Comparison of ENCODE assay signal across 22 cellular contexts in genomic region chr5:172042183-172042582, GRCh38. TPM values are rescaled to one million over a fixed set of nuclear protein-coding genes. Genes with fewer than 3 reads are reported as not detected.
DNase-seq lines count a peak whose midpoint lies in the region; TF ChIP-seq lines count a peak whose summit lies in the region.
"Had no signal": no experiment of that assay in that cellular context is flagged by ENCODE, and none has a peak within 500 bp of the region (broad histone marks: within the 10 kb centered on the region; RNA-seq: fewer than 3 reads in every experiment).

No MANE protein-coding gene starts in this region.

- H3K9me3 ChIP-seq in HEK293 (ENCODE audit: control insufficient read depth, insufficient read depth, low read depth, low read length) (no peaks in the 10 kb centered on the region), spleen (no peaks in the 10 kb centered on the region)
- H3K9me3 ChIP-seq: BE2C had no signal

- H3K27me3 Mint-ChIP-seq in activated naive CD4-positive, alpha-beta T cell treated with anti-CD3 and anti-CD28 coated beads, Interleukin-2, amount 10 ng/mL, durations not matched to agents 7 days and 5 days = peaks cover 3% of the 10 kb centered on the region
- H3K27me3 Mint-ChIP-seq in dendritic cell treated with granulocyte-macrophage colony-stimulating factor and Interleukin-4, amounts not matched to agents 40 ng/mL and 50 ng/mL, for 4 days = no peaks in the 10 kb centered on the region

- peaks cover 35% of the 10 kb centered on the region for H3K36me3 Mint-ChIP-seq in activated naive CD4-positive, alpha-beta T cell treated with anti-CD3 and anti-CD28 coated beads, Interleukin-2, amount 10 ng/mL, durations not matched to agents 7 days and 5 days
- H3K36me3 Mint-ChIP-seq in dendritic cell treated with granulocyte-macrophage colony-stimulating factor and Interleukin-4, amounts not matched to agents 40 ng/mL and 50 ng/mL, for 4 days (ENCODE audit: low read depth) = peaks cover 51% of the 10 kb centered on the region

- peak overlapping the region; percentile 60 for H3K27ac Mint-ChIP-seq in activated naive CD4-positive, alpha-beta T cell treated with anti-CD3 and anti-CD28 coated beads, Interleukin-2, amount 10 ng/mL, durations not matched to agents 7 days and 5 days
- H3K27ac Mint-ChIP-seq in dendritic cell treated with granulocyte-macrophage colony-stimulating factor and Interleukin-4, amounts not matched to agents 40 ng/mL and 50 ng/mL, for 4 days = peak overlapping the region; percentile 25

- WGBS in spleen, 5 donors = 90 to 94% (median 91%) methylated on average over 13 of the region's 13 CpGs

- no peaks in the 10 kb centered on the region for H3K4me1 Mint-ChIP-seq in activated naive CD4-positive, alpha-beta T cell treated with anti-CD3 and anti-CD28 coated beads, Interleukin-2, amount 10 ng/mL, durations not matched to agents 7 days and 5 days
- H3K4me1 Mint-ChIP-seq in dendritic cell treated with granulocyte-macrophage colony-stimulating factor and Interleukin-4, amounts not matched to agents 40 ng/mL and 50 ng/mL, for 4 days (ENCODE audit: low read depth) = peaks cover 34% of the 10 kb centered on the region

- intact Hi-C loops in dendritic cell treated with granulocyte-macrophage colony-stimulating factor and Interleukin-4, amounts not matched to agents 40 ng/mL and 50 ng/mL, for 4 days (cut with micrococcal nuclease) = no loop called here
- intact Hi-C loops in spleen (cut with DNase I; ENCODE audit: low total_unique reads) = loop anchor here (5.0 kb wide), 1 partner anchor 130 kb away; no protein-coding TSS in a partner anchor

- H3K4me3 ChIP-seq in HEK293 (ENCODE audit: low read depth, low read length) = no peak overlapping the region
- H3K4me3 ChIP-seq in spleen = no peak overlapping the region
- H3K4me3 ChIP-seq: K562, SK-N-MC had no signal

- no peaks in the 10 kb centered on the region; a peak in 1 of 3 replicates for H3K36me3 ChIP-seq in HEK293 (ENCODE audit: control insufficient read depth in 2 of 2, insufficient read depth in 1 of 2, low read length in 2 of 2)
- peaks cover 0 to 51% (median 34%) of the 10 kb centered on the region in 6 donors for H3K36me3 ChIP-seq in spleen
- H3K36me3 ChIP-seq: BE2C had no signal

- no peaks in the 10 kb centered on the region for H3K9me3 Mint-ChIP-seq in activated naive CD4-positive, alpha-beta T cell treated with anti-CD3 and anti-CD28 coated beads, Interleukin-2, amount 10 ng/mL, durations not matched to agents 7 days and 5 days
- no peaks in the 10 kb centered on the region for H3K9me3 Mint-ChIP-seq in dendritic cell treated with granulocyte-macrophage colony-stimulating factor and Interleukin-4, amounts not matched to agents 40 ng/mL and 50 ng/mL, for 4 days

- H3K4me1 ChIP-seq in HEK293 (ENCODE audit: control insufficient read depth, insufficient read depth, low read length) (no peaks in the 10 kb centered on the region; the same call in 1 of the 2 replicates), spleen (peaks cover 0 to 17% (median 1%) of the 10 kb centered on the region in 6 donors)

- no peak overlapping the region for H3K4me3 Mint-ChIP-seq in activated naive CD4-positive, alpha-beta T cell treated with anti-CD3 and anti-CD28 coated beads, Interleukin-2, amount 10 ng/mL, durations not matched to agents 7 days and 5 days
- no peak overlapping the region for H3K4me3 Mint-ChIP-seq in dendritic cell treated with granulocyte-macrophage colony-stimulating factor and Interleukin-4, amounts not matched to agents 40 ng/mL and 50 ng/mL, for 4 days
- H3K4me3 Mint-ChIP-seq: CD14-positive monocyte had no signal

- H3K27ac ChIP-seq in HEK293 (ENCODE audit: extremely low read depth, low read depth, low read length) (no peak overlapping the region), spleen (no peak overlapping the region)
- H3K27ac ChIP-seq: SK-N-MC had no signal

- no peak for DNase-seq in activated naive CD4-positive, alpha-beta T cell treated with anti-CD3 and anti-CD28 coated beads, Interleukin-2, amount 10 ng/mL, durations not matched to agents 7 days and 5 days
- no peak for DNase-seq in activated naive CD4-positive, alpha-beta T cell (lab: John Stamatoyannopoulos, UW)
- DNase-seq in spleen (peak; percentile 64), GM10248 (ENCODE audit: extremely low spot score) (no peak), NCI-H1436 (lab: John Stamatoyannopoulos, UW) (no peak), kidney tubule cell (ENCODE audit: low spot score) (no peak)
- DNase-seq: 8988T, ACHN, BE2C, HCEC 1CT, Kasumi-1, NCI-H1092 treated with DMSO at 0.1 percent for 48 hours, NCI-H1436 treated with DMSO at 0.1 percent for 48 hours, NCI-H187 treated with DMSO at 0.1 percent for 48 hours, NCI-H524, NCI-H748 treated with DMSO at 0.1 percent for 48 hours, SIG-M5 had no signal

- H3K27me3 ChIP-seq in spleen (replicated peaks in 1 of 7) = no peaks in the 10 kb centered on the region
- H3K27me3 ChIP-seq: BE2C had no signal

- TF ChIP-seq CTCF in HEK293 (tag by site-specific recombination; IDR thresholded peaks at IDR 0.05) (no peak), spleen (IDR thresholded peaks at IDR 0.05 in 8 of 11, conservative IDR thresholded peaks at IDR 0.05 in 3 of 11) (no peak), GM10248 (IDR thresholded peaks at IDR 0.05; ENCODE audit: control extremely low read depth, extremely low read depth, low read depth, missing control alignments) (no peak)

- CTCF ChIA-PET in activated naive CD4-positive, alpha-beta T cell treated with anti-CD3 and anti-CD28 coated beads, Interleukin-2, amount 10 ng/mL, durations not matched to agents 7 days and 5 days (lab: Charles Lee) = interaction anchor here (0.7 to 3.2 kb wide), 4 partner anchors 17 to 671 kb away, joined by 3 to 47 read pairs (median 6); no protein-coding TSS in a partner anchor
- CTCF ChIA-PET in HEK293 (lab: Yijun Ruan, JAX) = interaction anchor here (0.9 to 3.7 kb wide), 4 partner anchors 12 to 134 kb away, joined by 4 to 44 read pairs (median 10); no protein-coding TSS in a partner anchor
- CTCF ChIA-PET in GM10248 (lab: Yijun Ruan, JAX) = interaction anchor here (0.8 to 4.9 kb wide), 4 partner anchors 17 to 623 kb away, joined by 3 to 80 read pairs (median 4); partner anchors contain the start of gene FGF18

- POLR2A ChIA-PET in HEK293 (lab: Yijun Ruan, JAX) (interaction anchor here (0.7 kb wide), 1 partner anchor 539 kb away, joined by 7 read pairs; no protein-coding TSS in a partner anchor), GM10248 (lab: Yijun Ruan, JAX) (no interaction called here)

- TF ChIP-seq POLR2A in spleen (IDR thresholded peaks at IDR 0.05) = no peak

TF ChIP-seq in HEK293, 187 proteins besides CTCF, POLR2A, EP300 and RAD21:
- TF ChIP-seq MZF1 (tag by site-specific recombination; IDR thresholded peaks at IDR 0.05; ENCODE audit: borderline replicate concordance) (no peak), PRDM1 (tag by site-specific recombination; IDR thresholded peaks at IDR 0.05) (0 out of 2 replicates have a peak, but pooled peaks have one; percentile 12)

RNA-seq across cellular contexts. Expression of gene FBXW11, which starts 35.7 kb away (rescaled TPM):
- total RNA-seq in spleen = 10 to 100 TPM; 40.6 to 72.1 (median 64.5) TPM
- polyA plus RNA-seq in spleen = 10 to 100 TPM in 1 of 3 donors, 1 to 10 TPM in 2; 7.5 to 14.5 (median 8.3) TPM
